ENCODE assay signal across 22 cellular contexts in the genomic region with DNA sequence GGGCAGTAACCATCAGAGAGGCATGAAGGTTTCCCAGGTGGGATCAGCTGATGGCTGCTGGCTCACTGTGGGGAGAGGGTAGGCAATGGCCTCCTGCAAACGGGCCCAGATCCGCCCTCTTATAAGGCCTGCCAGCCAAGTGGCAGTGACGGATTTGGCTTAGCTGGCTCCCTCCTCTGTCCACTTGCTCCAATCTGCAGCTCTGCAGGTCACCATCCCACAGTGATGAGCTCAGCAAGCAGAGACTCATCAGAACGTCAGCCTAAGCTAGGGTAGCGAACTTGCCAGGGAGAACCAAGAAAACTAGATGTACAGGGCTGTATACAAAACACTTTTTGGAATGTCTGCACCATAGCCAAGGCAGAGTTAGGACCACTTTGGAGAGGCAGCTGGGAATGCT.
DNase-seq lines count a peak whose midpoint lies in the region; ATAC-seq and TF ChIP-seq lines count a peak whose summit lies in the region.
"Had no signal": no experiment of that assay in that cellular context is flagged by ENCODE, and none has a peak within 500 bp of the region (broad histone marks: within the 10 kb centered on the region; RNA-seq: fewer than 3 reads in every experiment).

No MANE protein-coding gene starts in this region.

- 70 to 84% methylated on average over 5 of the region's 5 CpGs for WGBS in GM23248 (ENCODE audit: low coverage in 1 of 2, low lambda C conversion rate in 2 of 2, missing lambda C conversion rate in 2 of 2), 2 experiments

- no peak overlapping the region for H3K4me3 Mint-ChIP-seq in neural crest cell
- H3K4me3 Mint-ChIP-seq: CD4-positive, CD25-positive, alpha-beta regulatory T cell had no signal

- H3K4me2 ChIP-seq in GM23248 (ENCODE audit: unreplicated experiment) = no peak overlapping the region
- H3K4me2 ChIP-seq: A549, KMS-11 had no signal

- H4K20me1 ChIP-seq in GM23248 (ENCODE audit: insufficient read depth) = no peaks in the 10 kb centered on the region

- no peaks in the 10 kb centered on the region for H3F3A ChIP-seq in GM23248 (ENCODE audit: insufficient read depth)

- no peak overlapping the region for H3K27ac ChIP-seq in GM23248
- H3K27ac ChIP-seq: A549, KMS-11, SJSA1 had no signal

- H3K4me3 ChIP-seq in GM23248 = no peak overlapping the region
- H3K4me3 ChIP-seq: A549, SJSA1 had no signal

- H3K79me2 ChIP-seq in GM23248 (ENCODE audit: insufficient read depth) = no peaks in the 10 kb centered on the region

- no peaks in the 10 kb centered on the region for H3K9me3 ChIP-seq in GM23248 (ENCODE audit: low read depth)
- H3K9me3 ChIP-seq: A549, SJSA1 had no signal

- TF ChIP-seq CTCF in neural crest cell (conservative IDR thresholded peaks at IDR 0.05) = no peak

- no peak overlapping the region for H2AFZ ChIP-seq in GM23248

- no peaks in the 10 kb centered on the region for H3K36me3 ChIP-seq in GM23248 (ENCODE audit: low read depth)
- H3K36me3 ChIP-seq: SJSA1 had no signal

- peaks cover 16% of the 10 kb centered on the region for H3K36me3 Mint-ChIP-seq in neural crest cell (ENCODE audit: low read depth)

- no peaks in the 10 kb centered on the region for H3K9me3 Mint-ChIP-seq in neural crest cell
- H3K9me3 Mint-ChIP-seq: CD4-positive, CD25-positive, alpha-beta regulatory T cell had no signal

- H3K9ac ChIP-seq in GM23248 = no peak overlapping the region
- H3K9ac ChIP-seq: KMS-11 had no signal

- H3K27me3 ChIP-seq in GM23248 (replicated peaks; ENCODE audit: insufficient read depth) = no peaks in the 10 kb centered on the region
- H3K27me3 ChIP-seq: SJSA1 had no signal

- no peak for ATAC-seq in GM21825 (IDR thresholded peaks at IDR 0.05; ENCODE audit: unreplicated experiment)
- no peak for ATAC-seq in HG03025 (IDR thresholded peaks at IDR 0.05; ENCODE audit: low FRiP score, unreplicated experiment)
- ATAC-seq: A549, HCT116, Panc1 had no signal

- DNase-seq in AG08396 (ENCODE audit: low spot score) (peak; percentile 13), GM23248 (peak; percentile 10), cerebellar cortex (ENCODE audit: low spot score) (peak; percentile 36), neural crest cell (ENCODE audit: low read depth, low spot score) (no peak), NCI-H187 (lab: John Stamatoyannopoulos, UW) (no peak)
- DNase-seq: CD4-positive, CD25-positive, alpha-beta regulatory T cell; COR-L47; DMS79; GOT3; NCI-H1105; NCI-H146; NCI-H2029 treated with DMSO at 0.1 percent for 48 hours; NCI-H226; NCI-H510A treated with DMSO at 0.1 percent for 48 hours; NCI-H748 treated with DMSO at 0.1 percent for 48 hours had no signal

- H3K4me1 ChIP-seq in GM23248 (ENCODE audit: insufficient read depth) = no peaks in the 10 kb centered on the region
- H3K4me1 ChIP-seq: A549, SJSA1 had no signal

- peak overlapping the region; percentile 84 for H3K27ac Mint-ChIP-seq in neural crest cell (ENCODE audit: unreplicated experiment)

- in situ Hi-C loops in GM23248 (cut with MboI) = no loop called here

- no peaks in the 10 kb centered on the region for H3K27me3 Mint-ChIP-seq in neural crest cell (ENCODE audit: low read depth)
- H3K27me3 Mint-ChIP-seq: CD4-positive, CD25-positive, alpha-beta regulatory T cell had no signal

- no peaks in the 10 kb centered on the region for H3K4me1 Mint-ChIP-seq in neural crest cell

- H3K9me2 ChIP-seq in GM23248 (ENCODE audit: insufficient read depth) = no peaks in the 10 kb centered on the region

Comparison
In these comparisons a context has a peak if more than half of its experiments do, and no peak if none do; other contexts are left out.
1. DNase-seq: peak in AG08396 (single experiment), GM23248 (single experiment) and cerebellar cortex (single experiment); none in neural crest cell (single experiment) and NCI-H187 (0 of 2).